ENCODE assay signal across 26 cellular contexts in genomic region chr20:20554951-20555350, GRCh38.
"Had no signal": no experiment of that assay in that cellular context is flagged by ENCODE, and none has a peak within 500 bp of the region (broad histone marks: within the 10 kb centered on the region; RNA-seq: fewer than 3 reads in every experiment).

No MANE protein-coding gene starts in this region.

- ATAC-seq: effector memory CD8-positive, alpha-beta T cell; esophagus mucosa; foreskin keratinocyte; gastrocnemius medialis; gastroesophageal sphincter; heart left ventricle; heart right ventricle had no signal

- H3K27ac ChIP-seq: colonic mucosa, coronary artery, epithelial cell of prostate, esophagus muscularis mucosa, esophagus squamous epithelium, foreskin keratinocyte, gastrocnemius medialis, gastroesophageal sphincter, heart left ventricle, heart right ventricle had no signal

- H3K36me3 ChIP-seq: colonic mucosa had no signal

- FAIRE-seq: endometrium, endothelial cell of umbilical vein had no signal

- H3K4me3 ChIP-seq: colonic mucosa, coronary artery, dorsolateral prefrontal cortex, esophagus muscularis mucosa, esophagus squamous epithelium, gastrocnemius medialis, gastroesophageal sphincter, heart left ventricle, heart right ventricle had no signal

- H3K27me3 ChIP-seq: colonic mucosa, dorsolateral prefrontal cortex, esophagus muscularis mucosa, esophagus squamous epithelium, foreskin keratinocyte, gastrocnemius medialis, gastroesophageal sphincter, heart left ventricle, heart right ventricle had no signal

- DNase-seq: colonic mucosa; cortex of kidney; dermis blood vessel endothelial cell; dorsolateral prefrontal cortex; effector CD4-positive, alpha-beta T cell; effector CD8-positive, alpha-beta T cell; effector memory CD4-positive, alpha-beta T cell; effector memory CD8-positive, alpha-beta T cell; endodermal cell; erythroblast; esophagus squamous epithelium; foreskin fibroblast; foreskin keratinocyte; foreskin melanocyte; gastrocnemius medialis; glutamatergic neuron; head of caudate nucleus; heart left ventricle; heart right ventricle had no signal

- H3K4me1 ChIP-seq: esophagus muscularis mucosa, gastroesophageal sphincter, heart left ventricle, heart right ventricle had no signal

- H3K9me3 ChIP-seq: colonic mucosa, esophagus muscularis mucosa, esophagus squamous epithelium, gastrocnemius medialis, gastroesophageal sphincter had no signal
